14 cellular contexts compared by ENCODE assay signal in the genomic region with DNA sequence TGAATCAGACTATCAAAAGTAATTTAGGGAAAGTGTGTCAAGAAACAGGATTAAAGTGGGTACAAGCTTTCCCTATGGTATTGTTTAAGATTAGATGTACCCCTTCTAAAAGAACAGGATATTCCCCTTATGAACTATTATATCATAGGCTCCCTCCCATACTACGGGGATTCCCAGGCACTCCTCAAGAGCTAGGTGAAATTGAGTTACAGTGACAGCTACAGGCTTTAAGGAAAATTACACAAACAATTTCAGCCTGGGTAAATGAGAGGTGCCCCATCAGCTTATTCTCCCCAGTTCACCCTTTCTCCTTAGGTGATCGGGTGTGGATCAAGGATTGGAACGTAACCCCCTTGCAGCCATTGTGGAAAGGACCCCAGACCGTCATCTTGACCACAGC.
DNase-seq lines count a peak whose midpoint lies in the region; ATAC-seq and TF ChIP-seq lines count a peak whose summit lies in the region.
"Had no signal": no experiment of that assay in that cellular context is flagged by ENCODE, and none has a peak within 500 bp of the region (broad histone marks: within the 10 kb centered on the region; RNA-seq: fewer than 3 reads in every experiment).

No MANE protein-coding gene starts in this region.

- no peaks in the 10 kb centered on the region for H3K79me2 ChIP-seq in PC-3 (ENCODE audit: low read length)

- H3K27me3 ChIP-seq in endodermal cell (ENCODE audit: control insufficient read depth, insufficient read depth, low read length, poor library complexity, severe bottlenecking), result no peaks in the 10 kb centered on the region
- no peaks in the 10 kb centered on the region for H3K27me3 ChIP-seq in PC-3 (ENCODE audit: low read length)
- no peaks in the 10 kb centered on the region for H3K27me3 ChIP-seq in right atrium auricular region
- H3K27me3 ChIP-seq: cardiac muscle cell, spleen, suprapubic skin had no signal

- peaks cover 5% of the 10 kb centered on the region for H3K27me3 Mint-ChIP-seq in endodermal cell (ENCODE audit: insufficient read depth)
- H3K27me3 Mint-ChIP-seq in activated naive CD8-positive, alpha-beta T cell treated with anti-CD3 and anti-CD28 coated beads, Interleukin-2, amount 50 U/mL, for 24 hours, result peaks cover 2% of the 10 kb centered on the region
- H3K27me3 Mint-ChIP-seq: natural killer cell treated with Interleukin-12 subunit alpha and Interleukin-12 subunit beta and Interleukin-15 and Interleukin-18, amount 100 ng/mL, for 72 hours had no signal

- no peaks in the 10 kb centered on the region for H3F3A ChIP-seq in PC-3 (ENCODE audit: low read length, unreplicated experiment)

- no peak overlapping the region for H3K9ac ChIP-seq in endodermal cell (ENCODE audit: extremely low read depth, low read length, poor library complexity, severe bottlenecking)
- H3K9ac ChIP-seq in PC-3 (ENCODE audit: low read length), result no peak overlapping the region

- no peak overlapping the region for H3K27ac Mint-ChIP-seq in endodermal cell
- H3K27ac Mint-ChIP-seq in activated naive CD8-positive, alpha-beta T cell treated with anti-CD3 and anti-CD28 coated beads, Interleukin-2, amount 50 U/mL, for 24 hours, result no peak overlapping the region
- H3K27ac Mint-ChIP-seq: natural killer cell treated with Interleukin-12 subunit alpha and Interleukin-12 subunit beta and Interleukin-15 and Interleukin-18, amount 100 ng/mL, for 72 hours had no signal

- peaks cover 13% of the 10 kb centered on the region for H3K9me3 ChIP-seq in endodermal cell (ENCODE audit: control insufficient read depth, low read length)
- H3K9me3 ChIP-seq in PC-3 (ENCODE audit: low read length), result 0 out of 2 replicates have a peak, but pooled peaks cover 6% of the 10 kb centered on the region
- no peaks in the 10 kb centered on the region for H3K9me3 ChIP-seq in right atrium auricular region
- H3K9me3 ChIP-seq: suprapubic skin had no signal

- no peak overlapping the region for H3K4me3 Mint-ChIP-seq in endodermal cell
- no peak overlapping the region for H3K4me3 Mint-ChIP-seq in activated naive CD8-positive, alpha-beta T cell treated with anti-CD3 and anti-CD28 coated beads, Interleukin-2, amount 50 U/mL, for 24 hours
- H3K4me3 Mint-ChIP-seq: natural killer cell treated with Interleukin-12 subunit alpha and Interleukin-12 subunit beta and Interleukin-15 and Interleukin-18, amount 100 ng/mL, for 72 hours had no signal

- no peak overlapping the region for H2AFZ ChIP-seq in PC-3 (ENCODE audit: low read length)

- TF ChIP-seq CTCF in GM12872 (IDR thresholded peaks at IDR 0.05; ENCODE audit: insufficient read depth, low read depth, low read length) (peak; percentile 38; the same call in 2 of the 3 replicates), endodermal cell (conservative IDR thresholded peaks at IDR 0.05) (peak; percentile 47), PC-3 (conservative IDR thresholded peaks at IDR 0.05; ENCODE audit: low read depth, low read length) (no peak), right atrium auricular region (IDR thresholded peaks at IDR 0.05) (no peak)

- H3K4me1 ChIP-seq in endodermal cell (ENCODE audit: control insufficient read depth, insufficient read depth, low read length) (no peaks in the 10 kb centered on the region), PC-3 (ENCODE audit: insufficient read depth, low read length) (no peaks in the 10 kb centered on the region), right atrium auricular region (no peaks in the 10 kb centered on the region)
- H3K4me1 ChIP-seq: spleen, suprapubic skin had no signal

- POLR2A ChIA-PET in PC-3 (lab: Charles Lee; ENCODE audit: unreplicated experiment), result no interaction called here

- H3K9me2 ChIP-seq in PC-3 (replicated peaks; ENCODE audit: low read length), result no peaks in the 10 kb centered on the region

- H3K36me3 ChIP-seq in endodermal cell (ENCODE audit: control insufficient read depth, insufficient read depth, low read length) (no peaks in the 10 kb centered on the region), PC-3 (ENCODE audit: low read depth, low read length) (no peaks in the 10 kb centered on the region), right atrium auricular region (no peaks in the 10 kb centered on the region)
- H3K36me3 ChIP-seq: cardiac muscle cell, spleen, suprapubic skin had no signal

- H3K27ac ChIP-seq in endodermal cell (ENCODE audit: low read depth, low read length), result no peak overlapping the region
- H3K27ac ChIP-seq in PC-3 (ENCODE audit: low read length), result no peak overlapping the region
- no peak overlapping the region for H3K27ac ChIP-seq in right atrium auricular region
- H3K27ac ChIP-seq: cardiac muscle cell, spleen, suprapubic skin had no signal

- CTCF ChIA-PET in PC-3 (lab: Charles Lee), result no interaction called here

- WGBS in endodermal cell (ENCODE audit: insufficient coverage in 1 of 2, insufficient read length in 1 of 2), 2 experiments, result 74% methylated on average over 4 of the region's 4 CpGs; no CpG with 5 or more reads in 1 of the 2 experiments

- DNase-seq in ACHN (peak; percentile 8), NCI-H526 (lab: John Stamatoyannopoulos, UW) (peak; percentile 3 to 48), endodermal cell (no peak), PC-3 (no peak), right atrium auricular region (ENCODE audit: low spot score) (no peak), ecto neural progenitor cell (ENCODE audit: low spot score) (no peak)
- no peak for DNase-seq in activated naive CD8-positive, alpha-beta T cell treated with anti-CD3 and anti-CD28 coated beads, Interleukin-2, amount 50 U/mL, for 24 hours
- DNase-seq: NCI-H1694, NCI-H446 treated with DMSO at 0.1 percent for 48 hours, spleen had no signal

- H3K4me2 ChIP-seq in PC-3 (ENCODE audit: low read length), result no peak overlapping the region

- intact Hi-C loops in PC-3 (cut with micrococcal nuclease), result no loop called here

- H3K4me3 ChIP-seq in endodermal cell (ENCODE audit: low read length), result no peak overlapping the region
- no peak overlapping the region for H3K4me3 ChIP-seq in PC-3 (ENCODE audit: low read length)
- no peak overlapping the region for H3K4me3 ChIP-seq in right atrium auricular region
- H3K4me3 ChIP-seq: cardiac muscle cell, spleen, suprapubic skin had no signal

- H4K20me1 ChIP-seq in PC-3 (ENCODE audit: low read length), result no peaks in the 10 kb centered on the region

- no peak for ATAC-seq in activated naive CD8-positive, alpha-beta T cell treated with anti-CD3 and anti-CD28 coated beads, Interleukin-2, amount 50 U/mL, for 24 hours
- ATAC-seq in PC-3, result no peak
- ATAC-seq: natural killer cell treated with Interleukin-12 subunit alpha and Interleukin-12 subunit beta and Interleukin-15 and Interleukin-18, amount 100 ng/mL, for 72 hours had no signal

- BruUV-seq in PC-3 (replicated peaks; lab: Mats Ljungman, UMichigan), result no TSS peak

- peaks cover 5% of the 10 kb centered on the region for H3K9me3 Mint-ChIP-seq in endodermal cell
- peaks cover 4% of the 10 kb centered on the region for H3K9me3 Mint-ChIP-seq in activated naive CD8-positive, alpha-beta T cell treated with anti-CD3 and anti-CD28 coated beads, Interleukin-2, amount 50 U/mL, for 24 hours

- H3K36me3 Mint-ChIP-seq in endodermal cell (ENCODE audit: low read depth), result no peaks in the 10 kb centered on the region
- no peaks in the 10 kb centered on the region for H3K36me3 Mint-ChIP-seq in activated naive CD8-positive, alpha-beta T cell treated with anti-CD3 and anti-CD28 coated beads, Interleukin-2, amount 50 U/mL, for 24 hours (ENCODE audit: low read depth)

- peaks cover 7% of the 10 kb centered on the region for H3K4me1 Mint-ChIP-seq in endodermal cell
- no peaks in the 10 kb centered on the region for H3K4me1 Mint-ChIP-seq in activated naive CD8-positive, alpha-beta T cell treated with anti-CD3 and anti-CD28 coated beads, Interleukin-2, amount 50 U/mL, for 24 hours

- in situ Hi-C loops in ACHN (cut with HindIII; ENCODE audit: low pct_ligation_motif_present, low pct_unique_long_range_greater_than_20kb, low sequenced_read_pairs), result no loop called here

Comparison
In these comparisons a context has a peak if more than half of its experiments do, and no peak if none do; other contexts are left out.
1. DNase-seq: peak in ACHN (single experiment) and NCI-H526 (2 of 2); none in endodermal cell (single experiment), activated naive CD8-positive, alpha-beta T cell treated with anti-CD3 and anti-CD28 coated beads, Interleukin-2, amount 50 U/mL, for 24 hours (single experiment), PC-3 (single experiment), right atrium auricular region (single experiment) and ecto neural progenitor cell (single experiment).
2. CTCF ChIP-seq: peak in GM12872 (single experiment) and endodermal cell (single experiment); none in PC-3 (single experiment) and right atrium auricular region (0 of 2).